In genomic region chr2:195532255-195532627, GRCh38 we compare ENCODE assay signal across 13 cellular contexts.
DNase-seq lines count a peak whose midpoint lies in the region; ATAC-seq, FAIRE-seq and TF ChIP-seq lines count a peak whose summit lies in the region.
"Had no signal": no experiment of that assay in that cellular context is flagged by ENCODE, and none has a peak within 500 bp of the region (broad histone marks: within the 10 kb centered on the region; RNA-seq: fewer than 3 reads in every experiment).

No MANE protein-coding gene starts in this region.

- no peak for DNase-seq in A549 (ENCODE audit: low read depth in 1 of 2, low spot score in 1 of 2)
- no peak for DNase-seq in Calu3
- DNase-seq in hepatocyte (ENCODE audit: low spot score): no peak
- no peak for DNase-seq in C1 segment of cervical spinal cord (lab: John Stamatoyannopoulos, UW)
- DNase-seq in iPS-NIHi7 (ENCODE audit: extremely low spot score): no peak
- DNase-seq in uterus: no peak
- no peak for DNase-seq in activated effector memory CD4-positive, alpha-beta T cell treated with anti-CD3 and anti-CD28 coated beads, Interleukin-2, amount 50 U/mL, for 16 hours
- DNase-seq: Caco-2, right cardiac atrium had no signal

- intact Hi-C loops in Calu3 (cut with micrococcal nuclease; ENCODE audit: unreplicated experiment): no loop called here
- intact Hi-C loops in uterus (cut with DNase I; ENCODE audit: low total_unique reads): no loop called here

- H3K9me2 ChIP-seq in hepatocyte (replicated peaks; ENCODE audit: insufficient read depth): no peaks in the 10 kb centered on the region

- no peak overlapping the region for H3K4me3 Mint-ChIP-seq in Calu3 (ENCODE audit: low read depth, unreplicated experiment)
- H3K4me3 Mint-ChIP-seq: WTC11 had no signal

- peak overlapping the region; percentile 35 for H3K27ac Mint-ChIP-seq in Calu3 (ENCODE audit: unreplicated experiment)
- H3K27ac Mint-ChIP-seq: WTC11 had no signal

- no peak for ATAC-seq in A549
- ATAC-seq: right cardiac atrium, WTC11 had no signal

- H3K4me1 ChIP-seq in A549 (peaks cover 40% of the 10 kb centered on the region), hepatocyte (ENCODE audit: insufficient read depth) (no peaks in the 10 kb centered on the region), uterus (no peaks in the 10 kb centered on the region)
- H3K4me1 ChIP-seq: Caco-2 had no signal

- peak overlapping the region; percentile 71 to 89 for H3K27ac ChIP-seq in A549
- H3K27ac ChIP-seq in VCaP: peak overlapping the region; percentile 37
- no peak overlapping the region for H3K27ac ChIP-seq in hepatocyte
- no peak overlapping the region for H3K27ac ChIP-seq in uterus

- H3K4me2 ChIP-seq in A549 (peak overlapping the region; percentile 86), hepatocyte (peak overlapping the region; percentile 53)

- H3K9me3 ChIP-seq in A549: no peaks in the 10 kb centered on the region
- no peaks in the 10 kb centered on the region for H3K9me3 ChIP-seq in hepatocyte (ENCODE audit: low read depth)
- H3K9me3 ChIP-seq in uterus: no peaks in the 10 kb centered on the region
- H3K9me3 ChIP-seq: ascending aorta, Caco-2 had no signal

- H4K20me1 ChIP-seq in hepatocyte (ENCODE audit: insufficient read depth, poor library complexity, severe bottlenecking): no peaks in the 10 kb centered on the region

- peaks cover 37% of the 10 kb centered on the region for H3K4me1 Mint-ChIP-seq in Calu3 (ENCODE audit: low read depth, unreplicated experiment)

- CTCF ChIA-PET in A549 (lab: Yijun Ruan, JAX) (interaction anchor here (0.8 to 2.0 kb wide), 2 partner anchors 9 to 34 kb away, joined by 3 to 6 read pairs; no protein-coding TSS in a partner anchor), Calu3 (lab: Charles Lee) (interaction anchor here (0.8 kb wide), 1 partner anchor 12 kb away, joined by 3 read pairs; no protein-coding TSS in a partner anchor)

- H3K9me3 Mint-ChIP-seq in Calu3 (ENCODE audit: low read depth, unreplicated experiment): no peaks in the 10 kb centered on the region

- TF ChIP-seq POLR2A in A549 (IDR thresholded peaks at IDR 0.05; ENCODE audit: low read length) (no peak), uterus (IDR thresholded peaks at IDR 0.05) (no peak)

- peak overlapping the region; percentile 28 for H2AFZ ChIP-seq in hepatocyte

- no peak for TF ChIP-seq RAD21 in A549 (conservative IDR thresholded peaks at IDR 0.05 in 1 of 2, IDR thresholded peaks at IDR 0.05 in 1 of 2)

- 81% methylated on average over 1 of the region's 1 CpG for WGBS in A549 (ENCODE audit: missing lambda C conversion rate)
- WGBS in hepatocyte (ENCODE audit: low lambda C conversion rate, missing lambda C conversion rate): 100% methylated on average over 1 of the region's 1 CpG

- no peaks in the 10 kb centered on the region for H3K27me3 ChIP-seq in hepatocyte
- H3K27me3 ChIP-seq in uterus: no peaks in the 10 kb centered on the region
- H3K27me3 ChIP-seq: ascending aorta had no signal

- no peak for TF ChIP-seq EP300 in A549 (IDR thresholded peaks at IDR 0.05)

- POLR2A ChIA-PET in A549 (lab: Yijun Ruan, JAX): interaction anchor here (1.9 to 3.2 kb wide), 2 partner anchors 11 to 125 kb away, joined by 16 to 47 read pairs; partner anchors contain the start of gene SLC39A10

- H3K27me3 Mint-ChIP-seq in Calu3 (ENCODE audit: unreplicated experiment): no peaks in the 10 kb centered on the region

- H3K4me3 ChIP-seq in A549: no peak overlapping the region
- no peak overlapping the region for H3K4me3 ChIP-seq in hepatocyte
- no peak overlapping the region for H3K4me3 ChIP-seq in uterus

- FAIRE-seq in A549 (lab: Jason Lieb, UNC): no peak
- FAIRE-seq: endometrium had no signal

- peaks cover 6% of the 10 kb centered on the region for H3K36me3 Mint-ChIP-seq in Calu3 (ENCODE audit: insufficient read depth, unreplicated experiment)
- H3K36me3 Mint-ChIP-seq: WTC11 had no signal

- H3K36me3 ChIP-seq in hepatocyte (replicated peaks; ENCODE audit: insufficient read depth, low read depth) (no peaks in the 10 kb centered on the region), uterus (no peaks in the 10 kb centered on the region)
- H3K36me3 ChIP-seq: ascending aorta had no signal

- H3K79me2 ChIP-seq in hepatocyte: no peaks in the 10 kb centered on the region

- TF ChIP-seq CTCF in A549 (IDR thresholded peaks at IDR 0.05) (no peak), Calu3 (IDR thresholded peaks at IDR 0.05; ENCODE audit: unreplicated experiment) (no peak), VCaP (conservative IDR thresholded peaks at IDR 0.05) (no peak), hepatocyte (IDR thresholded peaks at IDR 0.05; ENCODE audit: poor library complexity) (no peak), uterus (IDR thresholded peaks at IDR 0.05) (no peak)

- BruUV-seq in Calu3 (replicated peaks; lab: Mats Ljungman, UMichigan): no TSS peak

TF ChIP-seq in A549, 52 proteins besides CTCF, POLR2A, EP300 and RAD21:
- TF ChIP-seq NFE2L2 (conservative IDR thresholded peaks at IDR 0.05; ENCODE audit: low read length): no peak
- no peak for TF ChIP-seq CBX8 (IDR thresholded peaks at IDR 0.05)
- TF ChIP-seq ZSCAN20 (CRISPR knock-in tag; IDR thresholded peaks at IDR 0.05): no peak
- TF ChIP-seq CBX2 (IDR thresholded peaks at IDR 0.05; ENCODE audit: borderline replicate concordance, low read depth): no peak
- no peak for TF ChIP-seq ESRRA (IDR thresholded peaks at IDR 0.05; ENCODE audit: borderline replicate concordance, low read length)
- no peak for TF ChIP-seq ZFP36 (IDR thresholded peaks at IDR 0.05; ENCODE audit: borderline replicate concordance, partially characterized antibody)
- TF ChIP-seq NPAS2 (CRISPR knock-in tag; IDR thresholded peaks at IDR 0.05; ENCODE audit: borderline replicate concordance): no peak
- no peak for TF ChIP-seq BCL3 (IDR thresholded peaks at IDR 0.05)
- TF ChIP-seq EHMT2 (IDR thresholded peaks at IDR 0.05; ENCODE audit: low read depth): no peak

Comparison
In these comparisons a context has a peak if more than half of its experiments do, and no peak if none do; other contexts are left out.
1. H3K27ac ChIP-seq: peak in A549 (2 of 2) and VCaP (single experiment); none in hepatocyte (single experiment) and uterus (0 of 2).